In genomic region chr15:35851491-35851890, GRCh38 we compare ENCODE assay signal across 22 cellular contexts.
DNase-seq lines count a peak whose midpoint lies in the region; ATAC-seq, FAIRE-seq and TF ChIP-seq lines count a peak whose summit lies in the region.
"Had no signal": no experiment of that assay in that cellular context is flagged by ENCODE, and none has a peak within 500 bp of the region (broad histone marks: within the 10 kb centered on the region; RNA-seq: fewer than 3 reads in every experiment).

No MANE protein-coding gene starts in this region.

- no peak overlapping the region for H2BK15ac ChIP-seq in IMR-90 (ENCODE audit: low read depth, low read length)

- no peak overlapping the region for H3K4me3 Mint-ChIP-seq in osteocyte (ENCODE audit: unreplicated experiment)
- H3K4me3 Mint-ChIP-seq: B cell; CD4-positive, alpha-beta T cell; CD8-positive, alpha-beta T cell had no signal

- H2AFZ ChIP-seq in IMR-90 (replicated peaks; ENCODE audit: low read length, poor library complexity) (no peak overlapping the region), endothelial cell of umbilical vein (ENCODE audit: low read depth, low read length) (no peak overlapping the region)

- H3K9ac ChIP-seq in IMR-90 (ENCODE audit: low read depth, low read length) (no peak overlapping the region), endothelial cell of umbilical vein (replicated peaks; ENCODE audit: extremely low read depth, insufficient read depth, low read length) (no peak overlapping the region)
- H3K9ac ChIP-seq: BLaER1 treated with 17β-estradiol and CSF1 and Interleukin-3, amounts not matched to agents 10 nM and 100 nM had no signal

- no peak overlapping the region for H3K14ac ChIP-seq in IMR-90 (replicated peaks; ENCODE audit: low read depth, low read length)

- H2AK5ac ChIP-seq in IMR-90 (ENCODE audit: low read depth, low read length) = no peak overlapping the region

- H4K20me1 ChIP-seq in IMR-90 (ENCODE audit: insufficient read depth, low read length) (no peaks in the 10 kb centered on the region), endothelial cell of umbilical vein (replicated peaks; ENCODE audit: control insufficient read depth, extremely low read depth, insufficient read depth, low read length) (no peaks in the 10 kb centered on the region)
- H4K20me1 ChIP-seq: BLaER1 treated with 17β-estradiol and CSF1 and Interleukin-3, amounts not matched to agents 10 nM and 100 nM had no signal

- in situ Hi-C loops in IMR-90 (cut with MboI; ENCODE audit: low sequenced_read_pairs) (no loop called here), astrocyte of the spinal cord (cut with HindIII; ENCODE audit: low sequenced_read_pairs) (no loop called here)

- intact Hi-C loops in IMR-90 (cut with micrococcal nuclease) (no loop called here), endothelial cell of umbilical vein (cut with micrococcal nuclease) (no loop called here)

- WGBS in IMR-90 (ENCODE audit: extremely low coverage in 2 of 2, insufficient read length in 1 of 2), 2 experiments = 86% methylated on average over 1 of the region's 1 CpG; no CpG with 5 or more reads in 1 of the 2 experiments

- no peaks in the 10 kb centered on the region for H3K36me3 Mint-ChIP-seq in osteocyte (ENCODE audit: unreplicated experiment)
- H3K36me3 Mint-ChIP-seq: CD8-positive, alpha-beta T cell had no signal

- H4K91ac ChIP-seq in IMR-90 (ENCODE audit: insufficient read depth, low read depth, low read length) = no peak overlapping the region

- TF ChIP-seq CTCF in IMR-90 (conservative IDR thresholded peaks at IDR 0.05; ENCODE audit: low read depth, low read length) (no peak), astrocyte of the spinal cord (IDR thresholded peaks at IDR 0.05; ENCODE audit: low read depth, low read length) (no peak), endothelial cell of umbilical vein (IDR thresholded peaks at IDR 0.05; ENCODE audit: extremely low read depth in 1 of 2, insufficient read depth in 1 of 2, low read depth in 1 of 2, low read length in 2 of 2) (no peak), osteocyte (IDR thresholded peaks at IDR 0.05) (no peak)

- no peak overlapping the region for H2BK20ac ChIP-seq in IMR-90 (ENCODE audit: low read depth, low read length)

- no peaks in the 10 kb centered on the region for H3K79me2 ChIP-seq in endothelial cell of umbilical vein (ENCODE audit: control insufficient read depth, insufficient read depth, low read length)

- H3K4me1 Mint-ChIP-seq in osteocyte (ENCODE audit: unreplicated experiment) = peaks cover 12% of the 10 kb centered on the region
- H3K4me1 Mint-ChIP-seq: B cell had no signal

- H3K4me3 ChIP-seq in IMR-90 (ENCODE audit: insufficient read depth, low read depth, low read length) = no peak overlapping the region
- H3K4me3 ChIP-seq in astrocyte of the spinal cord (ENCODE audit: low read depth, low read length) = no peak overlapping the region
- no peak overlapping the region for H3K4me3 ChIP-seq in endothelial cell of umbilical vein (replicated peaks in 1 of 3; ENCODE audit: insufficient read depth in 1 of 3, low read depth in 1 of 3, low read length in 3 of 3)
- H3K4me3 ChIP-seq: BLaER1 treated with 17β-estradiol and CSF1 and Interleukin-3, amounts not matched to agents 10 nM and 100 nM had no signal

- ATAC-seq in IMR-90 (ENCODE audit: low read depth) (no peak), HG03025 (IDR thresholded peaks at IDR 0.05; ENCODE audit: low FRiP score, unreplicated experiment) (no peak)
- ATAC-seq: CD8-positive, alpha-beta T cell had no signal

- H3K4ac ChIP-seq in IMR-90 (ENCODE audit: low read depth, low read length) = no peak overlapping the region

- no TSS peak for BruUV-seq in IMR-90 (replicated peaks; lab: Mats Ljungman, UMichigan)
- BruUV-seq in endothelial cell of umbilical vein (replicated peaks; lab: Mats Ljungman, UMichigan) = no TSS peak

- H3K27me3 Mint-ChIP-seq in osteocyte (ENCODE audit: unreplicated experiment) = no peaks in the 10 kb centered on the region
- H3K27me3 Mint-ChIP-seq: B cell had no signal

- H3K4me1 ChIP-seq in IMR-90 (ENCODE audit: control insufficient read depth, insufficient read depth, low read length) (no peaks in the 10 kb centered on the region), endothelial cell of umbilical vein (ENCODE audit: control insufficient read depth, extremely low read depth, insufficient read depth, low read length) (no peaks in the 10 kb centered on the region)
- H3K4me1 ChIP-seq: BLaER1 treated with 17β-estradiol and CSF1 and Interleukin-3, amounts not matched to agents 10 nM and 100 nM; Caco-2 had no signal

- TF ChIP-seq POLR2A in IMR-90 (IDR thresholded peaks at IDR 0.05; ENCODE audit: low read depth, low read length) (no peak), endothelial cell of umbilical vein (IDR thresholded peaks at IDR 0.05; ENCODE audit: low read depth, low read length) (no peak)

- no peaks in the 10 kb centered on the region for H3K9me1 ChIP-seq in IMR-90 (ENCODE audit: insufficient read depth, low read length)
- H3K9me1 ChIP-seq in endothelial cell of umbilical vein (replicated peaks; ENCODE audit: control insufficient read depth, extremely low read depth, insufficient read depth, low read length) = no peaks in the 10 kb centered on the region

- H3K27ac ChIP-seq in IMR-90 (ENCODE audit: insufficient read depth, low read length) = no peak overlapping the region
- H3K27ac ChIP-seq in endothelial cell of umbilical vein (ENCODE audit: insufficient read depth, low read depth, low read length) = no peak overlapping the region
- H3K27ac ChIP-seq: BLaER1 treated with 17β-estradiol and CSF1 and Interleukin-3, amounts not matched to agents 10 nM and 100 nM; C4-2B had no signal

- H3K79me1 ChIP-seq in IMR-90 (ENCODE audit: low read depth in 1 of 2, low read length in 2 of 2) = no peaks in the 10 kb centered on the region

- no peak overlapping the region for H4K5ac ChIP-seq in IMR-90 (ENCODE audit: low read depth, low read length)

- TF ChIP-seq RAD21 in IMR-90 (IDR thresholded peaks at IDR 0.05; ENCODE audit: low read length) = no peak

- H3K9me3 ChIP-seq in IMR-90 (ENCODE audit: control insufficient read depth, insufficient read depth, low read length) (no peaks in the 10 kb centered on the region), endothelial cell of umbilical vein (replicated peaks; ENCODE audit: control insufficient read depth, insufficient read depth, low read length) (no peaks in the 10 kb centered on the region)
- H3K9me3 ChIP-seq: BLaER1 treated with 17β-estradiol and CSF1 and Interleukin-3, amounts not matched to agents 10 nM and 100 nM; Caco-2 had no signal

- no peak for FAIRE-seq in endothelial cell of umbilical vein (lab: Jason Lieb, UNC)
- FAIRE-seq: D721Med, G401.6, GM12891 had no signal

- no peak overlapping the region for H3K4me2 ChIP-seq in IMR-90 (ENCODE audit: low read depth, low read length)
- peak overlapping the region; percentile 2 for H3K4me2 ChIP-seq in endothelial cell of umbilical vein (ENCODE audit: insufficient read depth, low read length)
- H3K4me2 ChIP-seq: BLaER1 treated with 17β-estradiol and CSF1 and Interleukin-3, amounts not matched to agents 10 nM and 100 nM had no signal

- CTCF ChIA-PET in IMR-90 (lab: Yijun Ruan, JAX) (no interaction called here), endothelial cell of umbilical vein (lab: Charles Lee) (interaction anchor here (1.6 kb wide), 1 partner anchor 9 kb away, joined by 5 read pairs; no protein-coding TSS in a partner anchor)

- no peaks in the 10 kb centered on the region for H3K9me3 Mint-ChIP-seq in osteocyte (ENCODE audit: unreplicated experiment)
- H3K9me3 Mint-ChIP-seq: CD8-positive, alpha-beta T cell had no signal

- no peak overlapping the region for H3K18ac ChIP-seq in IMR-90 (ENCODE audit: low read depth, low read length)

- no peak overlapping the region for H3K56ac ChIP-seq in IMR-90 (ENCODE audit: extremely low read depth, insufficient read depth, low read length)

- no peak overlapping the region for H2BK120ac ChIP-seq in IMR-90 (ENCODE audit: low read depth, low read length)

- peak overlapping the region; percentile 27 for H3K27ac Mint-ChIP-seq in osteocyte (ENCODE audit: unreplicated experiment)
- H3K27ac Mint-ChIP-seq: B cell; CD4-positive, alpha-beta T cell; CD8-positive, alpha-beta T cell had no signal

- no peaks in the 10 kb centered on the region for H3K27me3 ChIP-seq in IMR-90 (ENCODE audit: control insufficient read depth, insufficient read depth, low read length)
- peaks cover 1 to 3% of the 10 kb centered on the region in 2 experiments for H3K27me3 ChIP-seq in endothelial cell of umbilical vein (ENCODE audit: control insufficient read depth in 2 of 2, insufficient read depth in 2 of 2, low read length in 2 of 2)
- H3K27me3 ChIP-seq: BLaER1 treated with 17β-estradiol and CSF1 and Interleukin-3, amounts not matched to agents 10 nM and 100 nM had no signal

- H3K23ac ChIP-seq in IMR-90 (ENCODE audit: low read depth, low read length) = peak overlapping the region; percentile 24; the same call in 1 of the 2 replicates

- dilution Hi-C loops in IMR-90 (cut with HindIII; ENCODE audit: low sequenced_read_pairs, unreplicated experiment) = no loop called here
- dilution Hi-C loops in endothelial cell of umbilical vein (cut with MboI; ENCODE audit: extremely low pct_ligation_motif_present, low sequenced_read_pairs) = no loop called here

- no peak overlapping the region for H2BK5ac ChIP-seq in IMR-90 (ENCODE audit: low read depth, low read length, poor library complexity, severe bottlenecking)

- H2AK9ac ChIP-seq in IMR-90 (replicated peaks; ENCODE audit: low read depth, low read length, poor library complexity) = no peak overlapping the region

- POLR2A ChIA-PET in IMR-90 (lab: Charles Lee; ENCODE audit: unreplicated experiment) = no interaction called here
- POLR2A ChIA-PET in endothelial cell of umbilical vein (lab: Charles Lee) = no interaction called here

- no peak for DNase-seq in IMR-90
- peak; percentile 43 for DNase-seq in astrocyte of the spinal cord (ENCODE audit: low read depth, low spot score)
- no peak for DNase-seq in endothelial cell of umbilical vein (ENCODE audit: low read depth, low spot score)
- DNase-seq in osteocyte (ENCODE audit: extremely low spot score, unreplicated experiment) = no peak
- no peak for DNase-seq in SW 1271 (lab: John Stamatoyannopoulos, UW)
- DNase-seq in activated gamma-delta T cell (lab: John Stamatoyannopoulos, UW) = no peak
- DNase-seq in NCI-H510A (lab: John Stamatoyannopoulos, UW) = no peak
- DNase-seq: 8988T; AML-193; Caco-2; Calu3; CD4-positive, alpha-beta T cell; CD8-positive, alpha-beta T cell; DMS79 treated with DMSO at 0.1 percent for 48 hours; GF-D8 had no signal

- no peak overlapping the region for H4K8ac ChIP-seq in IMR-90 (ENCODE audit: low read depth in 2 of 2, low read length in 2 of 2)

- H3K36me3 ChIP-seq in IMR-90 (ENCODE audit: control insufficient read depth, insufficient read depth, low read length) (no peaks in the 10 kb centered on the region), endothelial cell of umbilical vein (ENCODE audit: control insufficient read depth in 2 of 2, extremely low read depth in 1 of 2, insufficient read depth in 2 of 2, low read length in 2 of 2) (no peaks in the 10 kb centered on the region)
- H3K36me3 ChIP-seq: BLaER1 treated with 17β-estradiol and CSF1 and Interleukin-3, amounts not matched to agents 10 nM and 100 nM had no signal

TF ChIP-seq in IMR-90, 13 proteins besides CTCF, POLR2A, EP300 and RAD21 (continues in another document):
- no peak for TF ChIP-seq FOS (IDR thresholded peaks at IDR 0.05; ENCODE audit: low read depth, low read length)

TF ChIP-seq in endothelial cell of umbilical vein, 7 proteins besides CTCF, POLR2A, EP300 and RAD21 (continues in another document):
- TF ChIP-seq POLR2AphosphoS5 (IDR thresholded peaks at IDR 0.05; ENCODE audit: insufficient read depth, low read depth, low read length) = no peak
